In the genomic region with DNA sequence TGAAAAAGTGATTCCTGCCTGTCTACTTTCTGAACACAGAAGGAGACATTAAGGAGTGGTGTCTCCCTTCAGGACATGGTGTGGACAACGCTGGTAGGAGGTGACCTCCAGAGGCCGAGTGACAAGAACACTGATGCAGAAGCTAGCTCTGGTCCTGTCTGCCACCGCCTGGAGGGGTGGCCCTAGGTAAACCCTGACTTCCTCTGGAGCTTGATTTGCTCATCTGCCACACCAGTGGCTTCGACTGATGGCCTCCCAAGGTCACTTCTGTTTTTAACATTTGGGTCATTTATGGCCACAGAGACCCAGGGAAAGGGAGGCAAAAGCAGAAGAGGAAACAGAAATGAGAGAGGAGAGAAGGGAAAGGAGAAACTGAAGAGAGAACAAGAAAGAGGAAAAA, we compare ENCODE assay signal across 1 cellular context.
A peak's percentile ranks its signal among the peaks of the same experiment; 100 is the strongest.
TF ChIP-seq lines count a peak whose summit lies in the region.

No MANE protein-coding gene starts in this region.

TF ChIP-seq in HepG2, 621 proteins besides CTCF, POLR2A, EP300 and RAD21 (continued from another document):
- TF ChIP-seq, protein P1, sequence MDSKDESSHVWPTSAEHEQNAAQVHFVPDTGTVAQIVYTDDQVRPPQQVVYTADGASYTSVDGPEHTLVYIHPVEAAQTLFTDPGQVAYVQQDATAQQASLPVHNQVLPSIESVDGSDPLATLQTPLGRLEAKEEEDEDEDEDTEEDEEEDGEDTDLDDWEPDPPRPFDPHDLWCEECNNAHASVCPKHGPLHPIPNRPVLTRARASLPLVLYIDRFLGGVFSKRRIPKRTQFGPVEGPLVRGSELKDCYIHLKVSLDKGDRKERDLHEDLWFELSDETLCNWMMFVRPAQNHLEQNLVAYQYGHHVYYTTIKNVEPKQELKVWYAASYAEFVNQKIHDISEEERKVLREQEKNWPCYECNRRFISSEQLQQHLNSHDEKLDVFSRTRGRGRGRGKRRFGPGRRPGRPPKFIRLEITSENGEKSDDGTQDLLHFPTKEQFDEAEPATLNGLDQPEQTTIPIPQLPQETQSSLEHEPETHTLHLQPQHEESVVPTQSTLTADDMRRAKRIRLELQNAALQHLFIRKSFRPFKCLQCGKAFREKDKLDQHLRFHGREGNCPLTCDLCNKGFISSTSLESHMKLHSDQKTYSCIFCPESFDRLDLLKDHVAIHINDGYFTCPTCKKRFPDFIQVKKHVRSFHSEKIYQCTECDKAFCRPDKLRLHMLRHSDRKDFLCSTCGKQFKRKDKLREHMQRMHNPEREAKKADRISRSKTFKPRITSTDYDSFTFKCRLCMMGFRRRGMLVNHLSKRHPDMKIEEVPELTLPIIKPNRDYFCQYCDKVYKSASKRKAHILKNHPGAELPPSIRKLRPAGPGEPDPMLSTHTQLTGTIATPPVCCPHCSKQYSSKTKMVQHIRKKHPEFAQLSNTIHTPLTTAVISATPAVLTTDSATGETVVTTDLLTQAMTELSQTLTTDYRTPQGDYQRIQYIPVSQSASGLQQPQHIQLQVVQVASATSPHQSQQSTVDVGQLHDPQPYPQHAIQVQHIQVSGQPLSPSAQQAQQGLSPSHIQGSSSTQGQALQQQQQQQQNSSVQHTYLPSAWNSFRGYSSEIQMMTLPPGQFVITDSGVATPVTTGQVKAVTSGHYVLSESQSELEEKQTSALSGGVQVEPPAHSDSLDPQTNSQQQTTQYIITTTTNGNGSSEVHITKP (CRISPR knock-in tag; IDR thresholded peaks at IDR 0.05; ENCODE audit: low read depth): no peak
- TF ChIP-seq ZNF383 (CRISPR knock-in tag; IDR thresholded peaks at IDR 0.05; ENCODE audit: borderline replicate concordance) (no peak), ZNF121 (CRISPR knock-in tag; IDR thresholded peaks at IDR 0.05) (no peak), ZMYM2 (CRISPR knock-in tag; IDR thresholded peaks at IDR 0.05) (0 out of 2 replicates have a peak, but pooled peaks have one; percentile 28), GFI1 (CRISPR knock-in tag; IDR thresholded peaks at IDR 0.05; ENCODE audit: borderline replicate concordance) (0 out of 2 replicates have a peak, but pooled peaks have one; percentile 22), ZFX (CRISPR knock-in tag; IDR thresholded peaks at IDR 0.05; ENCODE audit: low read depth) (peak; percentile 29; the same call in 1 of the 2 replicates), NR2F6 (IDR thresholded peaks at IDR 0.05) (no peak), NR2F6 (CRISPR knock-in tag; IDR thresholded peaks at IDR 0.05) (peak; percentile 32; the same call in 1 of the 2 replicates), SOX13 (IDR thresholded peaks at IDR 0.05) (no peak), SOX13 (CRISPR knock-in tag; conservative IDR thresholded peaks at IDR 0.05 in 1 of 2, IDR thresholded peaks at IDR 0.05 in 1 of 2) (peak in 1 of 2 experiments; percentile 21; a peak in 1 of 4 replicates), PRMT3 (CRISPR knock-in tag; IDR thresholded peaks at IDR 0.05; ENCODE audit: borderline replicate concordance, low read depth) (no peak), HMG20A (CRISPR knock-in tag; IDR thresholded peaks at IDR 0.05; ENCODE audit: borderline replicate concordance) (peak; percentile 55; the same call in 1 of the 2 replicates), GATAD2A (CRISPR knock-in tag; IDR thresholded peaks at IDR 0.05) (0 out of 2 replicates have a peak, but pooled peaks have one; percentile 26), MED1 (CRISPR knock-in tag; IDR thresholded peaks at IDR 0.05) (0 out of 2 replicates have a peak, but pooled peaks have one; percentile 44), RARA (CRISPR knock-in tag; IDR thresholded peaks at IDR 0.05) (0 out of 2 replicates have a peak, but pooled peaks have one; percentile 23), ZNF616 (CRISPR knock-in tag; IDR thresholded peaks at IDR 0.05; ENCODE audit: low read depth) (no peak), FOXM1 (CRISPR knock-in tag; IDR thresholded peaks at IDR 0.05) (no peak), TP53 (CRISPR knock-in tag; conservative IDR thresholded peaks at IDR 0.05) (no peak), BORCS8-MEF2B (CRISPR knock-in tag; IDR thresholded peaks at IDR 0.05) (0 out of 2 replicates have a peak, but pooled peaks have one; percentile 25), STAG1 (CRISPR knock-in tag; IDR thresholded peaks at IDR 0.05) (peak; percentile 46), FOXA3 (CRISPR knock-in tag; IDR thresholded peaks at IDR 0.05) (peak; percentile 46; the same call in 1 of the 2 replicates), PITX1 (CRISPR knock-in tag; IDR thresholded peaks at IDR 0.05) (0 out of 2 replicates have a peak, but pooled peaks have one; percentile 22), ELF3 (CRISPR knock-in tag; IDR thresholded peaks at IDR 0.05) (peak; percentile 20; the same call in 1 of the 2 replicates), GABPB1 (CRISPR knock-in tag; IDR thresholded peaks at IDR 0.05) (0 out of 2 replicates have a peak, but pooled peaks have one; percentile 18), SALL1 (CRISPR knock-in tag; IDR thresholded peaks at IDR 0.05) (peak; percentile 48; the same call in 1 of the 2 replicates), RXRB (CRISPR knock-in tag; IDR thresholded peaks at IDR 0.05; ENCODE audit: borderline replicate concordance) (peak; percentile 53; the same call in 1 of the 2 replicates), MZF1 (CRISPR knock-in tag; IDR thresholded peaks at IDR 0.05; ENCODE audit: borderline replicate concordance) (no peak), RBFOX2 (IDR thresholded peaks at IDR 0.05; ENCODE audit: low read depth, low read length) (no peak), ZNF143 (CRISPR knock-in tag; IDR thresholded peaks at IDR 0.05) (no peak), ZMYM4 (CRISPR knock-in tag; IDR thresholded peaks at IDR 0.05) (0 out of 2 replicates have a peak, but pooled peaks have one; percentile 22)
- TF ChIP-seq, protein P2, sequence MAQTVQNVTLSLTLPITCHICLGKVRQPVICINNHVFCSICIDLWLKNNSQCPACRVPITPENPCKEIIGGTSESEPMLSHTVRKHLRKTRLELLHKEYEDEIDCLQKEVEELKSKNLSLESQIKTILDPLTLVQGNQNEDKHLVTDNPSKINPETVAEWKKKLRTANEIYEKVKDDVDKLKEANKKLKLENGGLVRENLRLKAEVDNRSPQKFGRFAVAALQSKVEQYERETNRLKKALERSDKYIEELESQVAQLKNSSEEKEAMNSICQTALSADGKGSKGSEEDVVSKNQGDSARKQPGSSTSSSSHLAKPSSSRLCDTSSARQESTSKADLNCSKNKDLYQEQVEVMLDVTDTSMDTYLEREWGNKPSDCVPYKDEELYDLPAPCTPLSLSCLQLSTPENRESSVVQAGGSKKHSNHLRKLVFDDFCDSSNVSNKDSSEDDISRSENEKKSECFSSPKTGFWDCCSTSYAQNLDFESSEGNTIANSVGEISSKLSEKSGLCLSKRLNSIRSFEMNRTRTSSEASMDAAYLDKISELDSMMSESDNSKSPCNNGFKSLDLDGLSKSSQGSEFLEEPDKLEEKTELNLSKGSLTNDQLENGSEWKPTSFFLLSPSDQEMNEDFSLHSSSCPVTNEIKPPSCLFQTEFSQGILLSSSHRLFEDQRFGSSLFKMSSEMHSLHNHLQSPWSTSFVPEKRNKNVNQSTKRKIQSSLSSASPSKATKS (CRISPR knock-in tag; IDR thresholded peaks at IDR 0.05): no peak
- TF ChIP-seq, protein P3, sequence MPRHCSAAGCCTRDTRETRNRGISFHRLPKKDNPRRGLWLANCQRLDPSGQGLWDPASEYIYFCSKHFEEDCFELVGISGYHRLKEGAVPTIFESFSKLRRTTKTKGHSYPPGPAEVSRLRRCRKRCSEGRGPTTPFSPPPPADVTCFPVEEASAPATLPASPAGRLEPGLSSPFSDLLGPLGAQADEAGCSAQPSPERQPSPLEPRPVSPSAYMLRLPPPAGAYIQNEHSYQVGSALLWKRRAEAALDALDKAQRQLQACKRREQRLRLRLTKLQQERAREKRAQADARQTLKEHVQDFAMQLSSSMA (CRISPR knock-in tag; IDR thresholded peaks at IDR 0.05): no peak
- TF ChIP-seq, protein P4, sequence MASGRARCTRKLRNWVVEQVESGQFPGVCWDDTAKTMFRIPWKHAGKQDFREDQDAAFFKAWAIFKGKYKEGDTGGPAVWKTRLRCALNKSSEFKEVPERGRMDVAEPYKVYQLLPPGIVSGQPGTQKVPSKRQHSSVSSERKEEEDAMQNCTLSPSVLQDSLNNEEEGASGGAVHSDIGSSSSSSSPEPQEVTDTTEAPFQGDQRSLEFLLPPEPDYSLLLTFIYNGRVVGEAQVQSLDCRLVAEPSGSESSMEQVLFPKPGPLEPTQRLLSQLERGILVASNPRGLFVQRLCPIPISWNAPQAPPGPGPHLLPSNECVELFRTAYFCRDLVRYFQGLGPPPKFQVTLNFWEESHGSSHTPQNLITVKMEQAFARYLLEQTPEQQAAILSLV (CRISPR knock-in tag; IDR thresholded peaks at IDR 0.05; ENCODE audit: borderline replicate concordance): no peak
- TF ChIP-seq, protein P5, sequence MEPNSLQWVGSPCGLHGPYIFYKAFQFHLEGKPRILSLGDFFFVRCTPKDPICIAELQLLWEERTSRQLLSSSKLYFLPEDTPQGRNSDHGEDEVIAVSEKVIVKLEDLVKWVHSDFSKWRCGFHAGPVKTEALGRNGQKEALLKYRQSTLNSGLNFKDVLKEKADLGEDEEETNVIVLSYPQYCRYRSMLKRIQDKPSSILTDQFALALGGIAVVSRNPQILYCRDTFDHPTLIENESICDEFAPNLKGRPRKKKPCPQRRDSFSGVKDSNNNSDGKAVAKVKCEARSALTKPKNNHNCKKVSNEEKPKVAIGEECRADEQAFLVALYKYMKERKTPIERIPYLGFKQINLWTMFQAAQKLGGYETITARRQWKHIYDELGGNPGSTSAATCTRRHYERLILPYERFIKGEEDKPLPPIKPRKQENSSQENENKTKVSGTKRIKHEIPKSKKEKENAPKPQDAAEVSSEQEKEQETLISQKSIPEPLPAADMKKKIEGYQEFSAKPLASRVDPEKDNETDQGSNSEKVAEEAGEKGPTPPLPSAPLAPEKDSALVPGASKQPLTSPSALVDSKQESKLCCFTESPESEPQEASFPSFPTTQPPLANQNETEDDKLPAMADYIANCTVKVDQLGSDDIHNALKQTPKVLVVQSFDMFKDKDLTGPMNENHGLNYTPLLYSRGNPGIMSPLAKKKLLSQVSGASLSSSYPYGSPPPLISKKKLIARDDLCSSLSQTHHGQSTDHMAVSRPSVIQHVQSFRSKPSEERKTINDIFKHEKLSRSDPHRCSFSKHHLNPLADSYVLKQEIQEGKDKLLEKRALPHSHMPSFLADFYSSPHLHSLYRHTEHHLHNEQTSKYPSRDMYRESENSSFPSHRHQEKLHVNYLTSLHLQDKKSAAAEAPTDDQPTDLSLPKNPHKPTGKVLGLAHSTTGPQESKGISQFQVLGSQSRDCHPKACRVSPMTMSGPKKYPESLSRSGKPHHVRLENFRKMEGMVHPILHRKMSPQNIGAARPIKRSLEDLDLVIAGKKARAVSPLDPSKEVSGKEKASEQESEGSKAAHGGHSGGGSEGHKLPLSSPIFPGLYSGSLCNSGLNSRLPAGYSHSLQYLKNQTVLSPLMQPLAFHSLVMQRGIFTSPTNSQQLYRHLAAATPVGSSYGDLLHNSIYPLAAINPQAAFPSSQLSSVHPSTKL (CRISPR knock-in tag; IDR thresholded peaks at IDR 0.05): peak; percentile 52; the same call in 1 of the 2 replicates
- TF ChIP-seq, protein P6, sequence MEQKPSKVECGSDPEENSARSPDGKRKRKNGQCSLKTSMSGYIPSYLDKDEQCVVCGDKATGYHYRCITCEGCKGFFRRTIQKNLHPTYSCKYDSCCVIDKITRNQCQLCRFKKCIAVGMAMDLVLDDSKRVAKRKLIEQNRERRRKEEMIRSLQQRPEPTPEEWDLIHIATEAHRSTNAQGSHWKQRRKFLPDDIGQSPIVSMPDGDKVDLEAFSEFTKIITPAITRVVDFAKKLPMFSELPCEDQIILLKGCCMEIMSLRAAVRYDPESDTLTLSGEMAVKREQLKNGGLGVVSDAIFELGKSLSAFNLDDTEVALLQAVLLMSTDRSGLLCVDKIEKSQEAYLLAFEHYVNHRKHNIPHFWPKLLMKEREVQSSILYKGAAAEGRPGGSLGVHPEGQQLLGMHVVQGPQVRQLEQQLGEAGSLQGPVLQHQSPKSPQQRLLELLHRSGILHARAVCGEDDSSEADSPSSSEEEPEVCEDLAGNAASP (CRISPR knock-in tag; IDR thresholded peaks at IDR 0.05; ENCODE audit: borderline replicate concordance): peak; percentile 79; the same call in 1 of the 2 replicates
